ENCODE assay signal across 13 cellular contexts in the genomic region with DNA sequence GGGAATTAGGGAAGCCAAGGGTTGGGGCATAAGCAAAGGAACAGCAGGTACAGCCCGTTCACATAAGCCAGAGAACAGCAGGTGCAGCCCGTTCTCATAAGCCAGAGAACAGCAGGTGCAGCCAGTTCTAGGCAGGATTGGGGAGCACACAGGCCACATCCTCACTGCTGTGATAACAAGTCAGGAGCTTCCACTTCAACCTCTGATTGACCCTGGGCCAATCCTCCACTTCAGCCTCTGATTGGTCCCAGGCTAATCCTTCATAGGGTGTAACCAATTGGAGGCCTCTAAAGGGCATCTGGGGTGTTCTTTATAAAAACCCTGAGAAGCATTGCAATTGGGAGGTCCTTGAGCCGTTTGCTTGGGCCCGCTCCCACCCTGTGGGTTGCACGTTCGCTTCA. TPM values are rescaled to one million over a fixed set of nuclear protein-coding genes. Genes with fewer than 3 reads are reported as not detected.
DNase-seq lines count a peak whose midpoint lies in the region; ATAC-seq and TF ChIP-seq lines count a peak whose summit lies in the region.
"Had no signal": no experiment of that assay in that cellular context is flagged by ENCODE, and none has a peak within 500 bp of the region (broad histone marks: within the 10 kb centered on the region; RNA-seq: fewer than 3 reads in every experiment).

No MANE protein-coding gene starts in this region.

- no peak overlapping the region for H2BK120ac ChIP-seq in H9 (ENCODE audit: low read depth, low read length, poor library complexity, severe bottlenecking)

- no peaks in the 10 kb centered on the region for H3K23me2 ChIP-seq in H9 (ENCODE audit: insufficient read length, low read depth, low read length, poor library complexity, severe bottlenecking)

- H3K18ac ChIP-seq in H9 (ENCODE audit: insufficient read length, low read depth, low read length), result no peak overlapping the region

- H3K27ac Mint-ChIP-seq in CD14-positive monocyte, result no peak overlapping the region
- H3K27ac Mint-ChIP-seq in H9, result no peak overlapping the region; a peak in 1 of 7 replicates
- H3K27ac Mint-ChIP-seq in central memory CD8-positive, alpha-beta T cell (ENCODE audit: low read depth), result peak overlapping the region; percentile 55
- H3K27ac Mint-ChIP-seq: CD8-positive, alpha-beta memory T cell had no signal

- no peak overlapping the region for H2BK12ac ChIP-seq in H9 (ENCODE audit: insufficient read length, low read depth, low read length)

- H3K56ac ChIP-seq in H9 (ENCODE audit: insufficient read length, low read depth, low read length), result no peak overlapping the region

- intact Hi-C loops in CD14-positive monocyte (cut with micrococcal nuclease), result no loop called here

- no peaks in the 10 kb centered on the region for H3K79me2 ChIP-seq in H9 (ENCODE audit: insufficient read depth, low read length)
- H3K79me2 ChIP-seq: parathyroid adenoma had no signal

- H3K9ac ChIP-seq in H9 (ENCODE audit: extremely low read depth, insufficient read length, low read length), result no peak overlapping the region
- H3K9ac ChIP-seq: parathyroid adenoma had no signal

- H4K20me1 ChIP-seq in H9 (ENCODE audit: control insufficient read depth, insufficient read depth, insufficient read length), result no peaks in the 10 kb centered on the region

- H4K8ac ChIP-seq in H9 (replicated peaks; ENCODE audit: insufficient read length, low read depth, low read length), result no peak overlapping the region

- H2BK15ac ChIP-seq in H9 (ENCODE audit: low read depth, low read length), result no peak overlapping the region

- ATAC-seq in central memory CD8-positive, alpha-beta T cell (replicated peaks; ENCODE audit: extremely low read depth, poor library complexity, severe bottlenecking), result no peak
- no peak for ATAC-seq in HG03175 (IDR thresholded peaks at IDR 0.05; ENCODE audit: unreplicated experiment)
- ATAC-seq in GM18909 (IDR thresholded peaks at IDR 0.05; ENCODE audit: poor library complexity, unreplicated experiment), result no peak
- ATAC-seq: Panc1 had no signal

- H3K4ac ChIP-seq in H9 (ENCODE audit: low read depth, low read length), result no peak overlapping the region

- no peak overlapping the region for H3T11ph ChIP-seq in H9 (ENCODE audit: low read length)

- H2AFZ ChIP-seq in H9 (ENCODE audit: low read length), result no peak overlapping the region
- H2AFZ ChIP-seq: parathyroid adenoma had no signal

- DNase-seq in CD14-positive monocyte (ENCODE audit: low spot score) (peak; percentile 14), H9 (peak; percentile 44), NCI-H345 treated with DMSO at 0.1 percent for 48 hours (lab: John Stamatoyannopoulos, UW; ENCODE audit: unreplicated experiment) (peak; percentile 55), coronary artery (ENCODE audit: low spot score) (no peak)
- no peak for DNase-seq in central memory CD8-positive, alpha-beta T cell (ENCODE audit: low spot score in 2 of 2)
- DNase-seq in activated CD4-positive, CD25-positive, alpha-beta regulatory T cell (lab: John Stamatoyannopoulos, UW), result no peak
- DNase-seq: activated CD4-positive, CD25-positive, alpha-beta regulatory T cell treated with anti-CD3 and anti-CD28 coated beads, Interleukin-2, amount 50 U/mL, for 72 hours; activated gamma-delta T cell treated with Interleukin-2 at 50 U/mL for 16 hours had no signal

- H2BK20ac ChIP-seq in H9 (ENCODE audit: low read depth, low read length, poor library complexity, severe bottlenecking), result no peak overlapping the region

- H3K9me3 Mint-ChIP-seq in CD14-positive monocyte, result no peaks in the 10 kb centered on the region
- no peaks in the 10 kb centered on the region for H3K9me3 Mint-ChIP-seq in H9
- no peaks in the 10 kb centered on the region for H3K9me3 Mint-ChIP-seq in central memory CD8-positive, alpha-beta T cell
- H3K9me3 Mint-ChIP-seq: CD8-positive, alpha-beta memory T cell had no signal

- H3K4me3 Mint-ChIP-seq in CD14-positive monocyte, result no peak overlapping the region
- H3K4me3 Mint-ChIP-seq in H9, result no peak overlapping the region
- no peak overlapping the region for H3K4me3 Mint-ChIP-seq in central memory CD8-positive, alpha-beta T cell

- no peak overlapping the region for H3K4me2 ChIP-seq in H9 (ENCODE audit: insufficient read depth, insufficient read length, low read length)

- no peak overlapping the region for H3K4me3 ChIP-seq in coronary artery

- H3K27me3 ChIP-seq in H9 (ENCODE audit: insufficient read depth, low read length), result no peaks in the 10 kb centered on the region

- no peaks in the 10 kb centered on the region for H3K9me3 ChIP-seq in H9 (ENCODE audit: control insufficient read depth, low read depth, low read length)

- H3K27ac ChIP-seq in H9 (ENCODE audit: insufficient read length, low read depth, low read length) (no peak overlapping the region), coronary artery (no peak overlapping the region)
- H3K27ac ChIP-seq: parathyroid adenoma had no signal

- H3K23ac ChIP-seq in H9 (ENCODE audit: insufficient read length, low read depth, low read length), result no peak overlapping the region

- H3K27me3 Mint-ChIP-seq in CD14-positive monocyte (ENCODE audit: low read depth in 3 of 3), result peaks cover 0 to 6% (median 1%) of the 10 kb centered on the region in 3 donors
- peaks cover 4% of the 10 kb centered on the region; the same call in 1 of the 2 replicates for H3K27me3 Mint-ChIP-seq in H9 (ENCODE audit: low read depth)
- H3K27me3 Mint-ChIP-seq in central memory CD8-positive, alpha-beta T cell, result no peaks in the 10 kb centered on the region

- no peak overlapping the region for H4K5ac ChIP-seq in H9 (ENCODE audit: insufficient read length, low read depth, low read length)

- H3K4me1 Mint-ChIP-seq in CD14-positive monocyte (no peaks in the 10 kb centered on the region), H9 (0 out of 4 replicates have a peak, but pooled peaks cover 0 to 2% of the 10 kb centered on the region in 2 experiments)
- H3K4me1 Mint-ChIP-seq in central memory CD8-positive, alpha-beta T cell, result no peaks in the 10 kb centered on the region
- H3K4me1 Mint-ChIP-seq: CD8-positive, alpha-beta memory T cell had no signal

- TF ChIP-seq CTCF in CD14-positive monocyte (IDR thresholded peaks at IDR 0.05), result no peak
- TF ChIP-seq CTCF in H9 (conservative IDR thresholded peaks at IDR 0.05), result no peak
- TF ChIP-seq CTCF in coronary artery (IDR thresholded peaks at IDR 0.05), result no peak

- H3K36me3 Mint-ChIP-seq in CD14-positive monocyte (no peaks in the 10 kb centered on the region), H9 (ENCODE audit: insufficient read depth in 1 of 3, low read depth in 3 of 3) (no peaks in the 10 kb centered on the region)
- H3K36me3 Mint-ChIP-seq in central memory CD8-positive, alpha-beta T cell (ENCODE audit: insufficient read depth), result no peaks in the 10 kb centered on the region
- H3K36me3 Mint-ChIP-seq: CD8-positive, alpha-beta memory T cell had no signal

- H3K79me1 ChIP-seq in H9 (ENCODE audit: insufficient read depth, low read depth, low read length, poor library complexity, severe bottlenecking), result no peaks in the 10 kb centered on the region

- H2AK5ac ChIP-seq in H9 (ENCODE audit: insufficient read length, low read length), result no peak overlapping the region

- no peaks in the 10 kb centered on the region for H3K4me1 ChIP-seq in H9 (ENCODE audit: insufficient read depth, low read length)
- H3K4me1 ChIP-seq: parathyroid adenoma had no signal

- H4K91ac ChIP-seq in H9 (ENCODE audit: insufficient read length, low read depth, low read length), result no peak overlapping the region

- H3K14ac ChIP-seq in H9 (ENCODE audit: insufficient read depth, low read length), result no peak overlapping the region; the same call in 1 of the 2 replicates

- no peak overlapping the region for H2BK5ac ChIP-seq in H9 (ENCODE audit: insufficient read length, low read length)

- WGBS in H9 (ENCODE audit: extremely low coverage, insufficient read length, low lambda C conversion rate), result no CpG with 5 or more reads among the region's 6 CpGs

RNA-seq across cellular contexts. Expression of a gene that starts 27.5 kb away (rescaled TPM):
- not detected for polyA plus RNA-seq in CD14-positive monocyte
- total RNA-seq in H9 (2021), result 3.6 and 4.0 TPM in 2 replicates
- polyA plus RNA-seq: CD8-positive, alpha-beta memory T cell had no signal

RNA-seq across cellular contexts. Expression of a gene that starts 31.8 kb away (rescaled TPM):
- 1 to 10 TPM; 3.5 to 4.2 TPM for polyA plus RNA-seq in CD14-positive monocyte
- 20.9 and 21.3 TPM in 2 replicates for total RNA-seq in H9 (2021)

RNA-seq across cellular contexts. Expression of a gene that starts 58.5 kb away (rescaled TPM):
- 10 to 100 TPM; 21.3 to 24.4 TPM for polyA plus RNA-seq in CD14-positive monocyte
- total RNA-seq in H9 (2021), result 85.5 and 88.9 TPM in 2 replicates

Comparison
In these comparisons a context has a peak if more than half of its experiments do, and no peak if none do; other contexts are left out.
1. DNase-seq: peak in CD14-positive monocyte (single experiment), H9 (single experiment) and NCI-H345 treated with DMSO at 0.1 percent for 48 hours (single experiment); none in central memory CD8-positive, alpha-beta T cell (0 of 2), activated CD4-positive, CD25-positive, alpha-beta regulatory T cell (0 of 4) and coronary artery (single experiment).